In the genomic region with DNA sequence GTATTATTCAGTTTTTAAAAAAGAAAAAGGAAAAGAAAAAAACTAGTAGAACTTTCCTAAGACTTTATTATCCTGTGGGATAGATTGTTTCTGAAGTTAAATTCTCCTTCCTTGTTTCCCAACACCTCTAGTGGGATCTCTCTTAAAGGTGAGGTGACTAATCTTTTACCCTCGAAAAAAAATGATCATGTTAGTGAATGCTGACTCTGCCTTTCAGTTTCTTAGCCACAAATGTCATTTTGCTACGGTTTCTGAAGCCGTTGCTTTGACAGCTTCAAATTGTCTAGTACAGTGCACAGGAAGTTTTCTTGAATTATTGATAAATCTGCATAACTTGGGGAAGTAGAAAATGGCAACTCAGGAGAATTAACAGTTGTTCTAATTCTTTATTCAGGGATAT, we compare ENCODE assay signal across 19 cellular contexts. TPM values are rescaled to one million over a fixed set of nuclear protein-coding genes. Genes with fewer than 3 reads are reported as not detected.
DNase-seq lines count a peak whose midpoint lies in the region; ATAC-seq, FAIRE-seq and TF ChIP-seq lines count a peak whose summit lies in the region.
"Had no signal": no experiment of that assay in that cellular context is flagged by ENCODE, and none has a peak within 500 bp of the region (broad histone marks: within the 10 kb centered on the region; RNA-seq: fewer than 3 reads in every experiment).

No MANE protein-coding gene starts in this region.

- H3K9me3 Mint-ChIP-seq in activated CD8-positive, alpha-beta T cell treated with anti-CD3 and anti-CD28 coated beads for 36 hours, result no peaks in the 10 kb centered on the region
- no peaks in the 10 kb centered on the region for H3K9me3 Mint-ChIP-seq in activated CD8-positive, alpha-beta T cell treated with anti-CD3 and anti-CD28 coated beads, Interleukin-2, amount 10 ng/mL, durations not matched to agents 7 days and 5 days (ENCODE audit: insufficient read depth)
- peaks cover 0 to 2% (median 0%) of the 10 kb centered on the region in 8 donors for H3K9me3 Mint-ChIP-seq in CD4-positive, alpha-beta memory T cell
- H3K9me3 Mint-ChIP-seq: effector memory CD8-positive, alpha-beta T cell; H9 had no signal

- ATAC-seq in activated CD8-positive, alpha-beta T cell treated with anti-CD3 and anti-CD28 coated beads for 36 hours, result peak; percentile 51
- ATAC-seq in activated CD8-positive, alpha-beta T cell treated with anti-CD3 and anti-CD28 coated beads, Interleukin-2, amount 10 ng/mL, durations not matched to agents 7 days and 5 days, result no peak
- ATAC-seq in GM21619 (IDR thresholded peaks at IDR 0.05; ENCODE audit: unreplicated experiment) (peak; percentile 80), HG03442 (IDR thresholded peaks at IDR 0.05; ENCODE audit: unreplicated experiment) (peak; percentile 58)
- ATAC-seq: activated naive CD4-positive, alpha-beta T cell treated with anti-CD3 and anti-CD28 coated beads, Interleukin-2, amount 50 U/mL, for 72 hours; effector memory CD8-positive, alpha-beta T cell; naive thymus-derived CD4-positive, alpha-beta T cell; right lobe of liver had no signal

- CTCF ChIA-PET in activated CD8-positive, alpha-beta T cell treated with anti-CD3 and anti-CD28 coated beads for 36 hours (lab: Charles Lee), result interaction anchor here (1.1 kb wide), 1 partner anchor 40 kb away, joined by 3 read pairs; no protein-coding TSS in a partner anchor
- CTCF ChIA-PET in activated CD8-positive, alpha-beta T cell treated with anti-CD3 and anti-CD28 coated beads, Interleukin-2, amount 10 ng/mL, durations not matched to agents 7 days and 5 days (lab: Charles Lee), result interaction anchor here (1.1 to 1.6 kb wide), 5 partner anchors 10 to 111 kb away, joined by 3 to 6 read pairs (median 4); no protein-coding TSS in a partner anchor
- CTCF ChIA-PET in CD4-positive, alpha-beta memory T cell (lab: Charles Lee; ENCODE audit: partially characterized antibody), result no interaction called here

- FAIRE-seq in bronchial epithelial cell (lab: Jason Lieb, UNC), result no peak

- H3K27ac Mint-ChIP-seq in activated CD8-positive, alpha-beta T cell treated with anti-CD3 and anti-CD28 coated beads for 36 hours, result no peak overlapping the region
- no peak overlapping the region for H3K27ac Mint-ChIP-seq in activated CD8-positive, alpha-beta T cell treated with anti-CD3 and anti-CD28 coated beads, Interleukin-2, amount 10 ng/mL, durations not matched to agents 7 days and 5 days
- H3K27ac Mint-ChIP-seq in CD4-positive, alpha-beta memory T cell, result no peak overlapping the region
- H3K27ac Mint-ChIP-seq: activated naive CD4-positive, alpha-beta T cell treated with anti-CD3 and anti-CD28 coated beads, Interleukin-2, amount 50 U/mL, for 72 hours; effector memory CD8-positive, alpha-beta T cell; H9; naive thymus-derived CD4-positive, alpha-beta T cell had no signal

- no peak for DNase-seq in activated CD8-positive, alpha-beta T cell treated with anti-CD3 and anti-CD28 coated beads for 36 hours
- no peak for DNase-seq in activated CD8-positive, alpha-beta T cell treated with anti-CD3 and anti-CD28 coated beads, Interleukin-2, amount 10 ng/mL, durations not matched to agents 7 days and 5 days
- DNase-seq in bronchial epithelial cell (ENCODE audit: low read depth) (peak; percentile 58), coronary artery (ENCODE audit: low spot score) (no peak), RKO (ENCODE audit: low spot score) (no peak)
- no peak for DNase-seq in CD4-positive, alpha-beta memory T cell
- DNase-seq: COR-L47; effector memory CD8-positive, alpha-beta T cell; H9; IMR-90; naive thymus-derived CD4-positive, alpha-beta T cell; NCI-H2171 treated with DMSO at 0.1 percent for 48 hours; NCI-H526; right lobe of liver; SHP77 had no signal

- H3K36me3 Mint-ChIP-seq in activated CD8-positive, alpha-beta T cell treated with anti-CD3 and anti-CD28 coated beads for 36 hours (ENCODE audit: low read depth), result no peaks in the 10 kb centered on the region
- H3K36me3 Mint-ChIP-seq in activated CD8-positive, alpha-beta T cell treated with anti-CD3 and anti-CD28 coated beads, Interleukin-2, amount 10 ng/mL, durations not matched to agents 7 days and 5 days (ENCODE audit: low read depth), result peaks cover 7% of the 10 kb centered on the region
- H3K36me3 Mint-ChIP-seq in CD4-positive, alpha-beta memory T cell, result no peaks in the 10 kb centered on the region

- no peaks in the 10 kb centered on the region for H3K4me1 ChIP-seq in CD4-positive, alpha-beta memory T cell (ENCODE audit: insufficient read depth, low read length)
- H3K4me1 ChIP-seq: right lobe of liver had no signal

- H3K27me3 ChIP-seq in bronchial epithelial cell (ENCODE audit: control insufficient read depth, insufficient read depth, low read length), result no peaks in the 10 kb centered on the region
- no peaks in the 10 kb centered on the region for H3K27me3 ChIP-seq in CD4-positive, alpha-beta memory T cell (ENCODE audit: insufficient read depth, low read length)
- H3K27me3 ChIP-seq: right lobe of liver had no signal

- no peaks in the 10 kb centered on the region for H3K27me3 Mint-ChIP-seq in activated CD8-positive, alpha-beta T cell treated with anti-CD3 and anti-CD28 coated beads for 36 hours
- H3K27me3 Mint-ChIP-seq in activated CD8-positive, alpha-beta T cell treated with anti-CD3 and anti-CD28 coated beads, Interleukin-2, amount 10 ng/mL, durations not matched to agents 7 days and 5 days (ENCODE audit: low read depth), result no peaks in the 10 kb centered on the region
- peaks cover 0 to 2% of the 10 kb centered on the region in 2 donors for H3K27me3 Mint-ChIP-seq in CD4-positive, alpha-beta memory T cell
- H3K27me3 Mint-ChIP-seq: effector memory CD8-positive, alpha-beta T cell; naive thymus-derived CD4-positive, alpha-beta T cell had no signal

- TF ChIP-seq CTCF in activated CD8-positive, alpha-beta T cell treated with anti-CD3 and anti-CD28 coated beads for 36 hours (IDR thresholded peaks at IDR 0.05), result no peak
- no peak for TF ChIP-seq CTCF in bronchial epithelial cell (IDR thresholded peaks at IDR 0.05; ENCODE audit: insufficient read depth, low read length, severe bottlenecking)
- TF ChIP-seq CTCF in coronary artery (IDR thresholded peaks at IDR 0.05), result no peak

- POLR2A ChIA-PET in activated CD8-positive, alpha-beta T cell treated with anti-CD3 and anti-CD28 coated beads for 36 hours (lab: Charles Lee), result no interaction called here
- POLR2A ChIA-PET in activated CD8-positive, alpha-beta T cell treated with anti-CD3 and anti-CD28 coated beads, Interleukin-2, amount 10 ng/mL, durations not matched to agents 7 days and 5 days (lab: Charles Lee), result no interaction called here
- POLR2A ChIA-PET in CD4-positive, alpha-beta memory T cell (lab: Charles Lee; ENCODE audit: partially characterized antibody), result no interaction called here

- no peak overlapping the region for H3K27ac ChIP-seq in coronary artery
- no peak overlapping the region for H3K27ac ChIP-seq in CD4-positive, alpha-beta memory T cell (ENCODE audit: low read depth, low read length)
- H3K27ac ChIP-seq: right lobe of liver, thoracic aorta had no signal

- intact Hi-C loops in activated CD8-positive, alpha-beta T cell treated with anti-CD3 and anti-CD28 coated beads for 36 hours (cut with micrococcal nuclease), result no loop called here
- intact Hi-C loops in CD4-positive, alpha-beta memory T cell (cut with micrococcal nuclease), result loop anchor here (5.0 kb wide), 1 partner anchor 41 kb away; no protein-coding TSS in a partner anchor

- H3K4me3 ChIP-seq in bronchial epithelial cell (ENCODE audit: low read depth, low read length) (no peak overlapping the region), coronary artery (no peak overlapping the region)
- no peak overlapping the region for H3K4me3 ChIP-seq in CD4-positive, alpha-beta memory T cell (ENCODE audit: low read length in 2 of 2)
- H3K4me3 ChIP-seq: right lobe of liver, thoracic aorta had no signal

- H3K4me3 Mint-ChIP-seq in activated CD8-positive, alpha-beta T cell treated with anti-CD3 and anti-CD28 coated beads for 36 hours, result no peak overlapping the region
- no peak overlapping the region for H3K4me3 Mint-ChIP-seq in activated CD8-positive, alpha-beta T cell treated with anti-CD3 and anti-CD28 coated beads, Interleukin-2, amount 10 ng/mL, durations not matched to agents 7 days and 5 days
- no peak overlapping the region for H3K4me3 Mint-ChIP-seq in CD4-positive, alpha-beta memory T cell
- H3K4me3 Mint-ChIP-seq: effector memory CD8-positive, alpha-beta T cell; H9; naive thymus-derived CD4-positive, alpha-beta T cell had no signal

- peaks cover 6% of the 10 kb centered on the region for H3K4me1 Mint-ChIP-seq in activated CD8-positive, alpha-beta T cell treated with anti-CD3 and anti-CD28 coated beads for 36 hours (ENCODE audit: low read depth)
- H3K4me1 Mint-ChIP-seq in activated CD8-positive, alpha-beta T cell treated with anti-CD3 and anti-CD28 coated beads, Interleukin-2, amount 10 ng/mL, durations not matched to agents 7 days and 5 days (ENCODE audit: low read depth), result peaks cover 4% of the 10 kb centered on the region
- peaks cover 0 to 4% (median 2%) of the 10 kb centered on the region in 4 donors for H3K4me1 Mint-ChIP-seq in CD4-positive, alpha-beta memory T cell
- H3K4me1 Mint-ChIP-seq: H9 had no signal

- H3K36me3 ChIP-seq in bronchial epithelial cell (ENCODE audit: control insufficient read depth, insufficient read depth, low read length), result no peaks in the 10 kb centered on the region
- no peaks in the 10 kb centered on the region for H3K36me3 ChIP-seq in CD4-positive, alpha-beta memory T cell (ENCODE audit: insufficient read depth, low read length)
- H3K36me3 ChIP-seq: right lobe of liver, thoracic aorta had no signal

- no peaks in the 10 kb centered on the region for H3K9me3 ChIP-seq in CD4-positive, alpha-beta memory T cell (ENCODE audit: control insufficient read depth in 1 of 2, low read length in 2 of 2)
- H3K9me3 ChIP-seq: right lobe of liver, thoracic aorta had no signal

RNA-seq across cellular contexts. Expression of a gene that starts 13.0 kb away (rescaled TPM):
- total RNA-seq in activated CD8-positive, alpha-beta T cell treated with anti-CD3 and anti-CD28 coated beads for 36 hours, result 10 to 100 TPM; 71.4 to 76.4 TPM
- total RNA-seq in activated CD8-positive, alpha-beta T cell treated with anti-CD3 and anti-CD28 coated beads, Interleukin-2, amount 10 ng/mL, durations not matched to agents 7 days and 5 days, result 10 to 100 TPM; 61.5 to 63.2 TPM
- total RNA-seq in bronchial epithelial cell, result 37.1 and 40.3 TPM in 2 replicates
- 10 to 100 TPM; 56.9 to 63.8 TPM for total RNA-seq in CD4-positive, alpha-beta memory T cell
- polyA plus RNA-seq in CD4-positive, alpha-beta memory T cell, result 10 to 100 TPM; 53.5 to 57.6 TPM
